ENCODE assay signal across 18 cellular contexts in the genomic region with DNA sequence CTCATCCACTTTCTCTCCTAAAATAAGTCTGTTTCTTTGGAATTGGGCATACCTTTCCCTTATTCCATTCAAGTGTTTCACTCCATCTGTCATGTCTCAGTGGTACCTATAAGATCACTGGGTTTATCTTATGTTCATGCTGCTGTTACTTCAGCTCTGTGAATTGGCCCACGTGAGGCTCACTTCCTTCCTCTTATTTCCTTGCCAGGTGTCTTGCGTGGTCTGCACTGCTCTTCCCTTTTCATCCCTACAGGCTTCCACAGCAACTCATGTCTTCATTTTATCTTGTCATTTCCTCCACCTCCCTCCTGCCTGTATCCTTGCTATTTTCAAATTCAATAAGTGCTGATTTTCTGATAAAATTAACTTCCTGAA.
DNase-seq lines count a peak whose midpoint lies in the region; ATAC-seq and TF ChIP-seq lines count a peak whose summit lies in the region.
"Had no signal": no experiment of that assay in that cellular context is flagged by ENCODE, and none has a peak within 500 bp of the region (broad histone marks: within the 10 kb centered on the region; RNA-seq: fewer than 3 reads in every experiment).

No MANE protein-coding gene starts in this region.

- H3K79me2 ChIP-seq in DOHH2 (ENCODE audit: control insufficient read depth, low read length): no peaks in the 10 kb centered on the region
- no peaks in the 10 kb centered on the region for H3K79me2 ChIP-seq in Loucy (ENCODE audit: insufficient read depth, low read length)
- no peaks in the 10 kb centered on the region for H3K79me2 ChIP-seq in hepatocyte

- H3K27ac ChIP-seq in DOHH2 (ENCODE audit: low read depth, low read length) (peak overlapping the region; percentile 50), hepatocyte (no peak overlapping the region)
- H3K27ac ChIP-seq: gastroesophageal sphincter, thyroid gland had no signal

- H3K4me3 ChIP-seq in DOHH2 (ENCODE audit: low read length) (peak overlapping the region; percentile 53), Loucy (ENCODE audit: low read length, poor library complexity, severe bottlenecking) (peak overlapping the region; percentile 23), hepatocyte (no peak overlapping the region)
- H3K4me3 ChIP-seq: gastroesophageal sphincter, thyroid gland had no signal

- H3K9me2 ChIP-seq in DOHH2 (replicated peaks; ENCODE audit: control insufficient read depth, low read length): no peaks in the 10 kb centered on the region
- no peaks in the 10 kb centered on the region for H3K9me2 ChIP-seq in Loucy (replicated peaks; ENCODE audit: low read depth, low read length)
- no peaks in the 10 kb centered on the region for H3K9me2 ChIP-seq in hepatocyte (replicated peaks; ENCODE audit: insufficient read depth)

- DNase-seq in T-cell (no peak), naive B cell (peak; percentile 25), DMS 273 (lab: John Stamatoyannopoulos, UW; ENCODE audit: unreplicated experiment) (no peak), hepatocyte (ENCODE audit: low spot score) (no peak), NCI-H1048 (lab: John Stamatoyannopoulos, UW) (no peak)
- DNase-seq: activated naive CD4-positive, alpha-beta T cell; DMS79; erythroblast; NCI-H1694 treated with DMSO at 0.1 percent for 48 hours; NCI-H446; posterior cingulate gyrus; small intestine; thyroid gland had no signal

- H3K9ac ChIP-seq in Loucy (ENCODE audit: low read depth, low read length, poor library complexity, severe bottlenecking): no peak overlapping the region

- POLR2A ChIA-PET in T-cell (lab: Charles Lee): no interaction called here

- CTCF ChIA-PET in T-cell (lab: Charles Lee): no interaction called here

- TF ChIP-seq CTCF in DOHH2 (IDR thresholded peaks at IDR 0.05; ENCODE audit: low read depth, low read length, poor library complexity, severe bottlenecking) (no peak), Loucy (conservative IDR thresholded peaks at IDR 0.05; ENCODE audit: low read length) (no peak), hepatocyte (IDR thresholded peaks at IDR 0.05; ENCODE audit: poor library complexity) (no peak)

- H3K4me1 Mint-ChIP-seq in T-cell (peaks cover 26 to 35% (median 28%) of the 10 kb centered on the region in 3 donors), naive B cell (peaks cover 22 to 29% (median 24%) of the 10 kb centered on the region in 3 donors)
- H3K4me1 Mint-ChIP-seq: brain had no signal

- no peaks in the 10 kb centered on the region; the same call in 1 of the 2 replicates for H3K36me3 ChIP-seq in DOHH2 (ENCODE audit: control insufficient read depth, low read length)
- H3K36me3 ChIP-seq in Loucy (ENCODE audit: insufficient read depth, low read length): peaks cover 4% of the 10 kb centered on the region; the same call in 1 of the 2 replicates
- no peaks in the 10 kb centered on the region for H3K36me3 ChIP-seq in hepatocyte (replicated peaks; ENCODE audit: insufficient read depth, low read depth)
- H3K36me3 ChIP-seq: thyroid gland had no signal

- H3F3A ChIP-seq in DOHH2 (ENCODE audit: control insufficient read depth, insufficient read depth) (no peaks in the 10 kb centered on the region), Loucy (ENCODE audit: low read depth) (no peaks in the 10 kb centered on the region)

- WGBS in hepatocyte (ENCODE audit: low lambda C conversion rate, missing lambda C conversion rate): 88% methylated on average over 2 of the region's 2 CpGs

- H3K4me3 Mint-ChIP-seq in T-cell (peak overlapping the region in 1 of 3 donors; percentile 32), naive B cell (peak overlapping the region in 5 of 8 donors; percentile 24 to 77 (median 54))
- H3K4me3 Mint-ChIP-seq: brain had no signal

- H2AFZ ChIP-seq in Loucy (ENCODE audit: low read length) (no peak overlapping the region), hepatocyte (no peak overlapping the region)

- H3K9me3 ChIP-seq in DOHH2 (ENCODE audit: control insufficient read depth, insufficient read depth, low read length) (no peaks in the 10 kb centered on the region), Loucy (ENCODE audit: insufficient read depth, low read depth, low read length) (no peaks in the 10 kb centered on the region), hepatocyte (ENCODE audit: low read depth) (no peaks in the 10 kb centered on the region)
- H3K9me3 ChIP-seq: gastroesophageal sphincter, thyroid gland had no signal

- H3K27me3 ChIP-seq in DOHH2 (ENCODE audit: control insufficient read depth, low read length) (no peaks in the 10 kb centered on the region), Loucy (ENCODE audit: insufficient read depth, low read length, poor library complexity, severe bottlenecking) (no peaks in the 10 kb centered on the region), hepatocyte (no peaks in the 10 kb centered on the region)
- H3K27me3 ChIP-seq: gastroesophageal sphincter, thyroid gland had no signal

- H3K27ac Mint-ChIP-seq in T-cell (peak overlapping the region; percentile 17 to 53), naive B cell (peak overlapping the region; percentile 7 to 91 (median 80))

- H3K36me3 Mint-ChIP-seq in T-cell (peaks cover 56% of the 10 kb centered on the region), naive B cell (peaks cover 0 to 10% of the 10 kb centered on the region in 2 donors)

- H4K20me1 ChIP-seq in DOHH2 (ENCODE audit: control insufficient read depth, insufficient read depth, low read depth, low read length) (no peaks in the 10 kb centered on the region), Loucy (ENCODE audit: insufficient read depth, low read length, poor library complexity, severe bottlenecking) (no peaks in the 10 kb centered on the region), hepatocyte (ENCODE audit: insufficient read depth, poor library complexity, severe bottlenecking) (no peaks in the 10 kb centered on the region)

- H3K4me2 ChIP-seq in DOHH2 (ENCODE audit: low read length): peak overlapping the region; percentile 74
- H3K4me2 ChIP-seq in Loucy (ENCODE audit: low read depth, low read length, poor library complexity, severe bottlenecking): peak overlapping the region; percentile 56
- no peak overlapping the region for H3K4me2 ChIP-seq in hepatocyte

- H3K4me1 ChIP-seq in DOHH2 (ENCODE audit: control insufficient read depth, low read length): peaks cover 15% of the 10 kb centered on the region
- H3K4me1 ChIP-seq in Loucy (ENCODE audit: insufficient read depth, low read length, poor library complexity, severe bottlenecking): peaks cover 19% of the 10 kb centered on the region
- no peaks in the 10 kb centered on the region for H3K4me1 ChIP-seq in hepatocyte (ENCODE audit: insufficient read depth)

- no peaks in the 10 kb centered on the region for H3K9me3 Mint-ChIP-seq in T-cell
- no peaks in the 10 kb centered on the region for H3K9me3 Mint-ChIP-seq in naive B cell
- H3K9me3 Mint-ChIP-seq: brain had no signal

- ATAC-seq in T-cell (replicated peaks in 1 of 4): peak in 1 of 4 experiments; percentile 43
- peak; percentile 98 to 99 for ATAC-seq in naive B cell (ENCODE audit: low read depth in 2 of 2)
- ATAC-seq: activated CD4-positive, CD25-positive, alpha-beta regulatory T cell treated with anti-CD3 and anti-CD28 coated beads, Interleukin-2, amount 50 U/mL, for 24 hours; gastroesophageal sphincter had no signal

- H3K27me3 Mint-ChIP-seq in T-cell (no peaks in the 10 kb centered on the region), naive B cell (no peaks in the 10 kb centered on the region)
- H3K27me3 Mint-ChIP-seq: brain had no signal
